In genomic region chr12:74015118-74015517, GRCh38 we compare ENCODE assay signal across 32 cellular contexts.
A peak's percentile ranks its signal among the peaks of the same experiment; 100 is the strongest.
DNase-seq lines count a peak whose midpoint lies in the region; ATAC-seq, FAIRE-seq and TF ChIP-seq lines count a peak whose summit lies in the region.
"Had no signal": no experiment of that assay in that cellular context is flagged by ENCODE, and none has a peak within 500 bp of the region (broad histone marks: within the 10 kb centered on the region; RNA-seq: fewer than 3 reads in every experiment).

No MANE protein-coding gene starts in this region.

- H3K9ac ChIP-seq in kidney (ENCODE audit: low read length in 2 of 2) = no peak overlapping the region
- H3K9ac ChIP-seq: BLaER1; BLaER1 treated with 17β-estradiol and CSF1 and Interleukin-3, amounts not matched to agents 10 nM and 100 nM had no signal

- TF ChIP-seq CTCF in A549 (IDR thresholded peaks at IDR 0.05) (no peak), HEK293 (tag by site-specific recombination; IDR thresholded peaks at IDR 0.05) (no peak), kidney (IDR thresholded peaks at IDR 0.05; ENCODE audit: borderline replicate concordance, extremely low read depth, insufficient read depth) (no peak), body of pancreas (IDR thresholded peaks at IDR 0.05) (no peak)

- TF ChIP-seq RAD21 in A549 (conservative IDR thresholded peaks at IDR 0.05 in 1 of 2, IDR thresholded peaks at IDR 0.05 in 1 of 2) = no peak

- DNase-seq in A549 (ENCODE audit: low read depth in 1 of 2, low spot score in 1 of 2) (no peak), kidney (no peak), NK-92 (lab: John Stamatoyannopoulos, UW; ENCODE audit: unreplicated experiment) (no peak), HTR-8/SVneo (ENCODE audit: insufficient read length, low spot score) (no peak), body of pancreas (no peak)
- DNase-seq: 8988T; ACHN; AML-193; BE2C; C1 segment of cervical spinal cord; Caco-2; Calu3; CD4-positive, alpha-beta memory T cell; CD4-positive, alpha-beta T cell; CD4-positive, CD25-positive, alpha-beta regulatory T cell; CD8-positive, alpha-beta memory T cell; CD8-positive, alpha-beta T cell; COR-L47; DMS 273 treated with DMSO at 0.1 percent for 48 hours; DMS153; DMS53; DMS79; DMS79 treated with DMSO at 0.1 percent for 48 hours; DND-41; EL had no signal

- H3K27ac ChIP-seq in A549 (no peak overlapping the region), HEK293 (ENCODE audit: extremely low read depth, low read depth, low read length) (no peak overlapping the region), kidney (ENCODE audit: low read depth in 2 of 2, low read length in 2 of 2) (no peak overlapping the region), body of pancreas (no peak overlapping the region)
- H3K27ac ChIP-seq: 22Rv1; BLaER1; BLaER1 treated with 17β-estradiol and CSF1 and Interleukin-3, amounts not matched to agents 10 nM and 100 nM; C4-2B had no signal

- CTCF ChIA-PET in A549 (lab: Yijun Ruan, JAX) (interaction anchor here (1.0 kb wide), 1 partner anchor 400 kb away, joined by 4 read pairs; no protein-coding TSS in a partner anchor), HEK293 (lab: Yijun Ruan, JAX) (interaction anchor here (0.7 kb wide), 1 partner anchor 39 kb away, joined by 3 read pairs; no protein-coding TSS in a partner anchor)

- 92% methylated on average over 5 of the region's 5 CpGs for WGBS in A549 (ENCODE audit: missing lambda C conversion rate)
- WGBS in body of pancreas, 2 donors = 83 to 90% methylated on average over 5 of the region's 5 CpGs

- POLR2A ChIA-PET in A549 (lab: Yijun Ruan, JAX) = no interaction called here
- POLR2A ChIA-PET in HEK293 (lab: Yijun Ruan, JAX) = no interaction called here

- FAIRE-seq in A549 (lab: Jason Lieb, UNC) (no peak), kidney (lab: Jason Lieb, UNC) (peak; percentile 11), HTR-8/SVneo (lab: Jason Lieb, UNC) (no peak)
- FAIRE-seq: A204.1, D721Med had no signal

- TF ChIP-seq EP300 in A549 (IDR thresholded peaks at IDR 0.05) = no peak

- intact Hi-C loops in kidney (cut with DNase I) = no loop called here
- intact Hi-C loops in body of pancreas (cut with DNase I) = no loop called here

- H3K9me3 ChIP-seq in A549 = no peaks in the 10 kb centered on the region
- no peaks in the 10 kb centered on the region for H3K9me3 ChIP-seq in HEK293 (ENCODE audit: control insufficient read depth, insufficient read depth, low read depth, low read length)
- no peaks in the 10 kb centered on the region for H3K9me3 ChIP-seq in kidney (ENCODE audit: control insufficient read depth in 1 of 2, low read length in 2 of 2)
- no peaks in the 10 kb centered on the region for H3K9me3 ChIP-seq in body of pancreas
- H3K9me3 ChIP-seq: BE2C; BLaER1; BLaER1 treated with 17β-estradiol and CSF1 and Interleukin-3, amounts not matched to agents 10 nM and 100 nM; Caco-2 had no signal

- TF ChIP-seq POLR2A in A549 (IDR thresholded peaks at IDR 0.05; ENCODE audit: low read length) (no peak), body of pancreas (IDR thresholded peaks at IDR 0.05) (no peak)

- H3K4me1 ChIP-seq in A549 (peaks cover 8% of the 10 kb centered on the region; the same call in 2 of the 3 replicates), HEK293 (ENCODE audit: control insufficient read depth, insufficient read depth, low read length) (no peaks in the 10 kb centered on the region), kidney (ENCODE audit: control insufficient read depth in 1 of 2, insufficient read depth in 1 of 2, low read depth in 1 of 2, low read length in 2 of 2) (no peaks in the 10 kb centered on the region), body of pancreas (no peaks in the 10 kb centered on the region)
- H3K4me1 ChIP-seq: BE2C; BLaER1; BLaER1 treated with 17β-estradiol and CSF1 and Interleukin-3, amounts not matched to agents 10 nM and 100 nM; Caco-2 had no signal

- H3K4me2 ChIP-seq in A549 = no peak overlapping the region
- H3K4me2 ChIP-seq: BLaER1; BLaER1 treated with 17β-estradiol and CSF1 and Interleukin-3, amounts not matched to agents 10 nM and 100 nM had no signal

- no peaks in the 10 kb centered on the region for H3K36me3 ChIP-seq in HEK293 (ENCODE audit: control insufficient read depth in 2 of 2, insufficient read depth in 1 of 2, low read length in 2 of 2)
- no peaks in the 10 kb centered on the region for H3K36me3 ChIP-seq in kidney (ENCODE audit: control insufficient read depth in 1 of 2, insufficient read depth in 2 of 2, low read length in 2 of 2)
- H3K36me3 ChIP-seq in body of pancreas (replicated peaks in 1 of 2; ENCODE audit: insufficient read depth in 1 of 2, low read depth in 2 of 2) = no peaks in the 10 kb centered on the region
- H3K36me3 ChIP-seq: BE2C; BLaER1; BLaER1 treated with 17β-estradiol and CSF1 and Interleukin-3, amounts not matched to agents 10 nM and 100 nM had no signal

- H3K4me3 ChIP-seq in A549 (no peak overlapping the region), HEK293 (ENCODE audit: low read depth, low read length) (no peak overlapping the region), kidney (ENCODE audit: low read length in 2 of 2) (no peak overlapping the region), body of pancreas (no peak overlapping the region)
- H3K4me3 ChIP-seq: BLaER1; BLaER1 treated with 17β-estradiol and CSF1 and Interleukin-3, amounts not matched to agents 10 nM and 100 nM had no signal

- no peak for ATAC-seq in A549
- ATAC-seq in body of pancreas = no peak
- ATAC-seq: CD8-positive, alpha-beta T cell had no signal

- H3K27me3 ChIP-seq in body of pancreas = no peaks in the 10 kb centered on the region
- H3K27me3 ChIP-seq: BE2C; BLaER1; BLaER1 treated with 17β-estradiol and CSF1 and Interleukin-3, amounts not matched to agents 10 nM and 100 nM had no signal

TF ChIP-seq in A549, 52 proteins besides CTCF, POLR2A, EP300 and RAD21:
- TF ChIP-seq ZC3H11A (IDR thresholded peaks at IDR 0.05) (peak; percentile 93), BCL3 (IDR thresholded peaks at IDR 0.05) (no peak), USF2 (IDR thresholded peaks at IDR 0.05) (no peak), SMC3 (IDR thresholded peaks at IDR 0.05) (no peak)

TF ChIP-seq in HEK293, 187 proteins besides CTCF, POLR2A, EP300 and RAD21 (continues in another document):
- TF ChIP-seq AEBP2 (tag by site-specific recombination; IDR thresholded peaks at IDR 0.05; ENCODE audit: borderline replicate concordance) = peak; percentile 65; the same call in 1 of the 2 replicates
- TF ChIP-seq HOXA7 (CRISPR knock-in tag; IDR thresholded peaks at IDR 0.05; ENCODE audit: borderline replicate concordance) = no peak
- peak; percentile 95 for TF ChIP-seq ZNF555 (tag by site-specific recombination; conservative IDR thresholded peaks at IDR 0.05)
- no peak for TF ChIP-seq HOXD13 (CRISPR knock-in tag; IDR thresholded peaks at IDR 0.05; ENCODE audit: borderline replicate concordance)
- TF ChIP-seq ZNF394 (tag by site-specific recombination; IDR thresholded peaks at IDR 0.05; ENCODE audit: borderline replicate concordance) = peak; percentile 93
- TF ChIP-seq ZNF26 (tag by site-specific recombination; IDR thresholded peaks at IDR 0.05) = no peak
- peak; percentile 92 for TF ChIP-seq ZNF426 (tag by site-specific recombination; IDR thresholded peaks at IDR 0.05)
- TF ChIP-seq ZSCAN30 (tag by site-specific recombination; IDR thresholded peaks at IDR 0.05) = no peak
- 0 out of 2 replicates have a peak, but pooled peaks have one; percentile 42 for TF ChIP-seq ZNF292 (tag by site-specific recombination; IDR thresholded peaks at IDR 0.05; ENCODE audit: borderline replicate concordance, low read depth)
- TF ChIP-seq ZNF404 (tag by site-specific recombination; IDR thresholded peaks at IDR 0.05) = 0 out of 2 replicates have a peak, but pooled peaks have one; percentile 37
- peak; percentile 81 for TF ChIP-seq ZNF433 (tag by site-specific recombination; IDR thresholded peaks at IDR 0.05; ENCODE audit: low read depth)
- peak; percentile 70 for TF ChIP-seq ZNF623 (tag by site-specific recombination; IDR thresholded peaks at IDR 0.05)
- TF ChIP-seq ZNF280C (tag by site-specific recombination; IDR thresholded peaks at IDR 0.05) = no peak

Comparison
In these comparisons a context has a peak if more than half of its experiments do, and no peak if none do; other contexts are left out.
1. Of the 5 proteins assayed by ChIP-seq in both HEK293 and A549: peak only in HEK293: REST; only in A549: none; in both: none; in neither: 4.